Comparison of ENCODE assay signal across 22 cellular contexts in genomic region chr19:2129486-2129885, GRCh38.
"Had no signal": no experiment of that assay in that cellular context is flagged by ENCODE, and none has a peak within 500 bp of the region (broad histone marks: within the 10 kb centered on the region; RNA-seq: fewer than 3 reads in every experiment).

No MANE protein-coding gene starts in this region.

- H3K36me3 ChIP-seq: neural progenitor cell had no signal

- H3K27ac Mint-ChIP-seq: activated CD8-positive, alpha-beta memory T cell treated with anti-CD3 and anti-CD28 coated beads, Interleukin-2, amount 10 ng/mL, durations not matched to agents 7 days and 5 days; activated CD8-positive, alpha-beta T cell treated with anti-CD3 and anti-CD28 coated beads for 36 hours; activated naive CD4-positive, alpha-beta T cell treated with anti-CD3 and anti-CD28 coated beads, Interleukin-2, amount 10 ng/mL, durations not matched to agents 7 days and 5 days; mesothelial cell of epicardium; neural progenitor cell had no signal

- H3K9me3 Mint-ChIP-seq: activated CD8-positive, alpha-beta T cell treated with anti-CD3 and anti-CD28 coated beads for 36 hours; activated naive CD4-positive, alpha-beta T cell treated with anti-CD3 and anti-CD28 coated beads, Interleukin-2, amount 10 ng/mL, durations not matched to agents 7 days and 5 days; mesothelial cell of epicardium; naive thymus-derived CD8-positive, alpha-beta T cell; neural progenitor cell had no signal

- H3K27ac ChIP-seq: coronary artery, esophagus muscularis mucosa, neural progenitor cell, spleen, tibial artery had no signal

- H3K9ac ChIP-seq: neural progenitor cell had no signal

- H3K4me3 Mint-ChIP-seq: activated CD8-positive, alpha-beta memory T cell treated with anti-CD3 and anti-CD28 coated beads, Interleukin-2, amount 10 ng/mL, durations not matched to agents 7 days and 5 days; activated CD8-positive, alpha-beta T cell treated with anti-CD3 and anti-CD28 coated beads for 36 hours; activated naive CD4-positive, alpha-beta T cell treated with anti-CD3 and anti-CD28 coated beads, Interleukin-2, amount 10 ng/mL, durations not matched to agents 7 days and 5 days; mesothelial cell of epicardium; naive thymus-derived CD8-positive, alpha-beta T cell; neural progenitor cell had no signal

- ATAC-seq: activated CD8-positive, alpha-beta memory T cell treated with anti-CD3 and anti-CD28 coated beads, Interleukin-2, amount 10 ng/mL, durations not matched to agents 7 days and 5 days; activated CD8-positive, alpha-beta T cell treated with anti-CD3 and anti-CD28 coated beads for 36 hours; naive thymus-derived CD8-positive, alpha-beta T cell had no signal

- H3K4me3 ChIP-seq: coronary artery, esophagus muscularis mucosa, lung, neural progenitor cell, spleen, tibial artery had no signal

- DNase-seq: activated CD4-positive, alpha-beta T cell treated with anti-CD3 and anti-CD28 coated beads for 48 hours; activated CD8-positive, alpha-beta memory T cell treated with anti-CD3 and anti-CD28 coated beads, Interleukin-2, amount 10 ng/mL, durations not matched to agents 7 days and 5 days; activated CD8-positive, alpha-beta T cell treated with anti-CD3 and anti-CD28 coated beads for 36 hours; activated effector memory CD4-positive, alpha-beta T cell treated with anti-CD3 and anti-CD28 coated beads, Interleukin-2, amount 50 U/mL, for 16 hours; activated naive CD4-positive, alpha-beta T cell treated with anti-CD3 and anti-CD28 coated beads, Interleukin-2, amount 10 ng/mL, durations not matched to agents 7 days and 5 days; activated T-cell treated with anti-CD3 and anti-CD28 coated beads for 4 hours; cerebellar nuclear complex; islet precursor cell; left colon; naive thymus-derived CD8-positive, alpha-beta T cell; retina; spleen; stimulated activated CD4-positive, alpha-beta T cell treated with anti-CD3 and anti-CD28 coated beads, Interleukin-4, amount 100 ng/mL, for 1 hour; stimulated activated naive CD4-positive, alpha-beta T cell treated with Interleukin-2 at 50 U/mL for 16 hours; tibial artery had no signal

- FAIRE-seq: bronchial epithelial cell, frontal cortex had no signal

- H3K4me2 ChIP-seq: neural progenitor cell had no signal

- H3K4me1 ChIP-seq: neural progenitor cell, spleen, tibial artery had no signal

- H2AFZ ChIP-seq: neural progenitor cell had no signal

- H3K27me3 ChIP-seq: esophagus muscularis mucosa, neural progenitor cell, spleen, tibial artery had no signal

- H3K9me3 ChIP-seq: esophagus muscularis mucosa, spleen, tibial artery had no signal

- H3K27me3 Mint-ChIP-seq: activated CD8-positive, alpha-beta memory T cell treated with anti-CD3 and anti-CD28 coated beads, Interleukin-2, amount 10 ng/mL, durations not matched to agents 7 days and 5 days; activated CD8-positive, alpha-beta T cell treated with anti-CD3 and anti-CD28 coated beads for 36 hours; activated naive CD4-positive, alpha-beta T cell treated with anti-CD3 and anti-CD28 coated beads, Interleukin-2, amount 10 ng/mL, durations not matched to agents 7 days and 5 days; naive thymus-derived CD8-positive, alpha-beta T cell had no signal

- H3K4me1 Mint-ChIP-seq: activated CD8-positive, alpha-beta memory T cell treated with anti-CD3 and anti-CD28 coated beads, Interleukin-2, amount 10 ng/mL, durations not matched to agents 7 days and 5 days; activated naive CD4-positive, alpha-beta T cell treated with anti-CD3 and anti-CD28 coated beads, Interleukin-2, amount 10 ng/mL, durations not matched to agents 7 days and 5 days; mesothelial cell of epicardium; neural progenitor cell had no signal
